In the genomic region with DNA sequence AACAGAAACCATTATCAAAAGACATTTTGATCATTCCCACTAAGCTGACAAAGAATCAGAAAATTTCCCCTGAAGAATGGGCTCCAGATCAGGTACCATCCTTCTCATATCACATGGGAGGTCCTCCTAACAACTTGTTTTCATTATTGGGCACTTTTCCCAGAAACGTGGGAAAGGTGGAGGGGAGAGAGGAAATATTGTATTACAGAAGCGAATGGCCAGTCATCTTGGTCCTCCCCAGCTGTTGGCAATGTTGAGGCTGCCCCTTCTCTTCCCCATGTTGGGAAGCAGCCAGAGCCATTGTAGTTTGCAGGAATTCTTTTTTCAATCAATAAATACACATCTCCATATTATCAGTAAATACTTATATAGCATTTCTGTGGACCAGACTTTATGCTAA, we compare ENCODE assay signal across 20 cellular contexts.
"Had no signal": no experiment of that assay in that cellular context is flagged by ENCODE, and none has a peak within 500 bp of the region (broad histone marks: within the 10 kb centered on the region; RNA-seq: fewer than 3 reads in every experiment).

No MANE protein-coding gene starts in this region.

- H3K27ac ChIP-seq: body of pancreas, dorsolateral prefrontal cortex, epithelial cell of prostate, hepatocyte, ovary, psoas muscle, thyroid gland had no signal

- H3K9me3 ChIP-seq: body of pancreas, ovary, psoas muscle, thyroid gland had no signal

- ATAC-seq: activated CD4-positive, CD25-positive, alpha-beta regulatory T cell treated with anti-CD3 and anti-CD28 coated beads, Interleukin-2, amount 50 U/mL, for 24 hours; activated CD8-positive, alpha-beta T cell treated with anti-CD3 and anti-CD28 coated beads, Interleukin-2, amount 10 ng/mL, durations not matched to agents 7 days and 5 days; activated T-cell treated with anti-CD3 and anti-CD28 coated beads, Interleukin-2, amount 50 U/mL, for 4 hours; naive thymus-derived CD4-positive, alpha-beta T cell; right cardiac atrium had no signal

- DNase-seq: activated CD4-positive, alpha-beta T cell treated with anti-CD3 and anti-CD28 coated beads, Interleukin-2, amount 10 ng/mL, durations not matched to agents 7 days and 5 days; activated CD8-positive, alpha-beta memory T cell treated with anti-CD3 and anti-CD28 coated beads, Interleukin-2, amount 50 U/mL, for 4 hours; activated CD8-positive, alpha-beta T cell treated with anti-CD3 and anti-CD28 coated beads, Interleukin-2, amount 10 ng/mL, durations not matched to agents 7 days and 5 days; activated naive CD4-positive, alpha-beta T cell treated with anti-CD3 and anti-CD28 coated beads for 36 hours; activated T-cell treated with anti-CD3 and anti-CD28 coated beads, Interleukin-2, amount 50 U/mL, for 4 hours; body of pancreas; caudate nucleus; dorsolateral prefrontal cortex; foreskin fibroblast; mesenchymal stem cell; naive thymus-derived CD4-positive, alpha-beta T cell; ovary; psoas muscle; right cardiac atrium; stimulated activated CD4-positive, alpha-beta T cell treated with anti-CD3 and anti-CD28 coated beads, Interleukin-2, amount 100 ng/mL, for 24 hours; stimulated activated naive CD4-positive, alpha-beta T cell treated with Interleukin-2 at 50 U/mL for 16 hours; thyroid gland had no signal

- H3K27me3 ChIP-seq: body of pancreas, dorsolateral prefrontal cortex, hepatocyte, ovary, thyroid gland had no signal

- H3K4me3 ChIP-seq: body of pancreas, dorsolateral prefrontal cortex, hepatocyte, ovary, psoas muscle, thyroid gland had no signal

- H3K36me3 ChIP-seq: ovary, thyroid gland had no signal
